ENCODE assay signal across 2 cellular contexts in genomic region chr1:43071241-43071640, GRCh38.
TF ChIP-seq lines count a peak whose summit lies in the region.

No MANE protein-coding gene starts in this region.

TF ChIP-seq in IMR-90, 13 proteins besides CTCF, POLR2A, EP300 and RAD21:
- TF ChIP-seq NFE2L2 (IDR thresholded peaks at IDR 0.05; ENCODE audit: low read depth, low read length) (no peak), MAZ (IDR thresholded peaks at IDR 0.05; ENCODE audit: borderline replicate concordance, low read depth, low read length) (no peak), CHD1 (IDR thresholded peaks at IDR 0.05; ENCODE audit: low read depth, low read length) (no peak), USF2 (IDR thresholded peaks at IDR 0.05; ENCODE audit: low read depth, low read length) (no peak), RFX5 (IDR thresholded peaks at IDR 0.05; ENCODE audit: low read depth, low read length) (no peak), MXI1 (IDR thresholded peaks at IDR 0.05; ENCODE audit: borderline replicate concordance, low read depth, low read length) (no peak), BHLHE40 (IDR thresholded peaks at IDR 0.05; ENCODE audit: low read depth, low read length) (no peak), MAFK (IDR thresholded peaks at IDR 0.05; ENCODE audit: low read depth, low read length) (no peak), RCOR1 (IDR thresholded peaks at IDR 0.05; ENCODE audit: insufficient replicate concordance, low read length) (no peak), ELK1 (IDR thresholded peaks at IDR 0.05; ENCODE audit: borderline replicate concordance, low read depth, low read length) (no peak), SMC3 (IDR thresholded peaks at IDR 0.05; ENCODE audit: low read depth, low read length) (no peak), FOS (IDR thresholded peaks at IDR 0.05; ENCODE audit: low read depth, low read length) (no peak), CEBPB (IDR thresholded peaks at IDR 0.05; ENCODE audit: low read depth, low read length) (no peak)

TF ChIP-seq in K562, 482 proteins besides CTCF, POLR2A, EP300 and RAD21:
- TF ChIP-seq CBFA2T2 (conservative IDR thresholded peaks at IDR 0.05) (no peak), PURB (CRISPR knock-in tag; IDR thresholded peaks at IDR 0.05; ENCODE audit: low read depth) (no peak), THAP7 (CRISPR knock-in tag; IDR thresholded peaks at IDR 0.05) (no peak), CBFA2T3 (IDR thresholded peaks at IDR 0.05) (no peak), RAD51 (IDR thresholded peaks at IDR 0.05; ENCODE audit: borderline replicate concordance, low read depth) (no peak), MCM3 (IDR thresholded peaks at IDR 0.05) (no peak), DPF2 (IDR thresholded peaks at IDR 0.05) (no peak), PRPF4 (IDR thresholded peaks at IDR 0.05; ENCODE audit: insufficient read depth, low read depth, low read length, poor library complexity, severe bottlenecking) (no peak), SREBF2 (CRISPR knock-in tag; IDR thresholded peaks at IDR 0.05) (no peak)
